Comparison of ENCODE assay signal across 24 cellular contexts in the genomic region with DNA sequence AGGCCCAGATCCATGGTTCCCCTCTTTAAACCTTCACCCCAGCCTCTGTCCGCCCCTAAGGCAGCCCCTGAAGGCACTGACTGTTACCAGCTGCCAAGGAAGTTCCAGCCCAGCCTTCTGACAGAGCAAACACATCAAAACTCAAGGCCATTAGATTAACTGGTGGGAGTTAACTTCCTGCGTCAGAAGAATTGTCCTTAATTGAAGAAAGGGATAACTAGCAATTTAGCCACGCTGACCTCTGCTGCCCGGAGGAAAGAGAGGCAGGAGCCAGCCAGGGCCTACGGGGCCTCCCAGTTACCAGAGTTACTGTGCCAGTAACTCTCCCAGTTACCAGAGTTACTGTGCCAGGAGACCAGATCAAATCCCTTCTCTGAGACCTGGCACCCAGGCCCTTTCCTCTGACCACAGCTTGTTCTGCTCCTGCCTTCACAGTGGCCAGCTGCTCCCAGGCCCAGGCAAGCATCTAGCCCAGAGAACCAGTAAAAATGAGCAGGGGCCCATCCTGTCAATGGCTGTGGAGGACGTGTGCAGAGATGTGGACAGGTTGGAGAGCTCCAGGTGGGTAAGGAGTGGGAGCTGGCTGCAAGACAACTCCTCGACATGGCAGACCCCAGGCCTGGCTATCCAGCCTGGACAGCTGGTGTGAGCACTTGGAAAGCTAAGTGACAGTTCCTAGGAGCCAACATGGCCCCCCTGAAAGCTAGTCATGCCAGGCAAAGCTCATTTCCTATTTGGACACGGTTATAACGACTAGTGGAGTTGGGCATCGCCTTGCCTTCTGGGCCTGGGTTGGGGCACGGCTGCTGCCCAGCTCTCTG. TPM values are rescaled to one million over a fixed set of nuclear protein-coding genes. Genes with fewer than 3 reads are reported as not detected.
DNase-seq lines count a peak whose midpoint lies in the region; ATAC-seq and TF ChIP-seq lines count a peak whose summit lies in the region.
"Had no signal": no experiment of that assay in that cellular context is flagged by ENCODE, and none has a peak within 500 bp of the region (broad histone marks: within the 10 kb centered on the region; RNA-seq: fewer than 3 reads in every experiment).

No MANE protein-coding gene starts in this region.

- H3K9me3 Mint-ChIP-seq in H9, result no peaks in the 10 kb centered on the region; a peak in 2 of 5 replicates
- H3K9me3 Mint-ChIP-seq: activated naive CD4-positive, alpha-beta T cell treated with anti-CD3 and anti-CD28 coated beads, Interleukin-2, amount 50 U/mL, for 72 hours; CD8-positive, alpha-beta T cell; natural killer cell had no signal

- H2BK12ac ChIP-seq in H9 (ENCODE audit: insufficient read length, low read depth, low read length) (no peak overlapping the region), mesenchymal stem cell (ENCODE audit: low read length in 2 of 2) (no peak overlapping the region)

- TF ChIP-seq CTCF in H9 (conservative IDR thresholded peaks at IDR 0.05), result peak; percentile 25; the same call in 1 of the 3 replicates
- TF ChIP-seq CTCF in lower lobe of right lung (IDR thresholded peaks at IDR 0.05), result no peak

- H3K27me3 ChIP-seq in H9 (ENCODE audit: insufficient read depth, low read length) (peaks cover 21% of the 10 kb centered on the region), lower lobe of right lung (ENCODE audit: low read depth) (peaks cover 20% of the 10 kb centered on the region), mesenchymal stem cell (ENCODE audit: control insufficient read depth in 1 of 2, insufficient read depth in 1 of 2, low read length in 2 of 2) (peaks cover 24 to 51% of the 10 kb centered on the region in 2 experiments)
- H3K27me3 ChIP-seq: body of pancreas, vagina had no signal

- no peaks in the 10 kb centered on the region for H3K9me3 ChIP-seq in H9 (ENCODE audit: control insufficient read depth, low read depth, low read length)
- no peaks in the 10 kb centered on the region for H3K9me3 ChIP-seq in lower lobe of right lung
- no peaks in the 10 kb centered on the region for H3K9me3 ChIP-seq in mesenchymal stem cell (ENCODE audit: control insufficient read depth, low read length)
- H3K9me3 ChIP-seq: body of pancreas, prostate gland, vagina had no signal

- no peak overlapping the region for H3K56ac ChIP-seq in H9 (ENCODE audit: insufficient read length, low read depth, low read length)

- ATAC-seq in lower lobe of right lung (no peak), HG02588 (IDR thresholded peaks at IDR 0.05; ENCODE audit: unreplicated experiment) (no peak), Right ventricle myocardium inferior (no peak)
- ATAC-seq: activated CD8-positive, alpha-beta T cell treated with anti-CD3 and anti-CD28 coated beads, Interleukin-2, amount 10 ng/mL, durations not matched to agents 7 days and 5 days; activated naive CD4-positive, alpha-beta T cell treated with anti-CD3 and anti-CD28 coated beads, Interleukin-2, amount 50 U/mL, for 72 hours; body of pancreas; CD8-positive, alpha-beta T cell; foreskin keratinocyte; T-helper 17 cell had no signal

- no peak overlapping the region for H3K9ac ChIP-seq in H9 (ENCODE audit: extremely low read depth, insufficient read length, low read length)
- H3K9ac ChIP-seq in mesenchymal stem cell (ENCODE audit: low read length), result no peak overlapping the region

- H3K4me1 ChIP-seq in H9 (ENCODE audit: insufficient read depth, low read length), result no peaks in the 10 kb centered on the region
- H3K4me1 ChIP-seq in lower lobe of right lung, result peaks cover 36% of the 10 kb centered on the region
- H3K4me1 ChIP-seq in mesenchymal stem cell (ENCODE audit: control insufficient read depth, insufficient read depth, low read depth, low read length), result peaks cover 19% of the 10 kb centered on the region
- H3K4me1 ChIP-seq: foreskin keratinocyte, prostate gland had no signal

- H3K14ac ChIP-seq in H9 (ENCODE audit: insufficient read depth, low read length), result no peak overlapping the region; the same call in 1 of the 2 replicates
- no peak overlapping the region for H3K14ac ChIP-seq in mesenchymal stem cell (ENCODE audit: low read length in 2 of 2)

- H2AK5ac ChIP-seq in H9 (ENCODE audit: insufficient read length, low read length) (no peak overlapping the region), mesenchymal stem cell (ENCODE audit: low read length, severe bottlenecking) (no peak overlapping the region)

- H3K4me2 ChIP-seq in H9 (ENCODE audit: insufficient read depth, insufficient read length, low read length), result no peak overlapping the region
- no peak overlapping the region for H3K4me2 ChIP-seq in mesenchymal stem cell (ENCODE audit: low read length, poor library complexity, severe bottlenecking)

- H3K79me1 ChIP-seq in H9 (ENCODE audit: insufficient read depth, low read depth, low read length, poor library complexity, severe bottlenecking) (no peaks in the 10 kb centered on the region), mesenchymal stem cell (replicated peaks; ENCODE audit: low read length, poor library complexity, severe bottlenecking) (no peaks in the 10 kb centered on the region)

- H3K36me3 ChIP-seq in lower lobe of right lung (no peaks in the 10 kb centered on the region), mesenchymal stem cell (ENCODE audit: control insufficient read depth in 1 of 2, insufficient read depth in 2 of 2, low read depth in 1 of 2, low read length in 2 of 2) (no peaks in the 10 kb centered on the region)
- H3K36me3 ChIP-seq: prostate gland, vagina had no signal

- H3K4me3 Mint-ChIP-seq in H9, result no peak overlapping the region
- H3K4me3 Mint-ChIP-seq: activated CD8-positive, alpha-beta T cell treated with anti-CD3 and anti-CD28 coated beads, Interleukin-2, amount 10 ng/mL, durations not matched to agents 7 days and 5 days; CD8-positive, alpha-beta T cell; dendritic cell treated with granulocyte-macrophage colony-stimulating factor and Interleukin-4, amounts not matched to agents 40 ng/mL and 50 ng/mL, for 4 days; natural killer cell; T-helper 17 cell had no signal

- H2AFZ ChIP-seq in H9 (ENCODE audit: low read length), result no peak overlapping the region
- H2AFZ ChIP-seq in mesenchymal stem cell (ENCODE audit: low read depth, low read length), result no peak overlapping the region

- no peaks in the 10 kb centered on the region for H4K20me1 ChIP-seq in H9 (ENCODE audit: control insufficient read depth, insufficient read depth, insufficient read length)

- H2BK5ac ChIP-seq in H9 (ENCODE audit: insufficient read length, low read length) (no peak overlapping the region), mesenchymal stem cell (ENCODE audit: low read depth, low read length, poor library complexity, severe bottlenecking) (no peak overlapping the region)

- H2BK120ac ChIP-seq in H9 (ENCODE audit: low read depth, low read length, poor library complexity, severe bottlenecking), result no peak overlapping the region
- no peak overlapping the region for H2BK120ac ChIP-seq in mesenchymal stem cell (ENCODE audit: low read depth, low read length)

- H4K8ac ChIP-seq in H9 (replicated peaks; ENCODE audit: insufficient read length, low read depth, low read length) (no peak overlapping the region), mesenchymal stem cell (ENCODE audit: low read length) (no peak overlapping the region)

- no peak overlapping the region for H3K27ac Mint-ChIP-seq in H9
- H3K27ac Mint-ChIP-seq: activated CD8-positive, alpha-beta T cell treated with anti-CD3 and anti-CD28 coated beads, Interleukin-2, amount 10 ng/mL, durations not matched to agents 7 days and 5 days; activated naive CD4-positive, alpha-beta T cell treated with anti-CD3 and anti-CD28 coated beads, Interleukin-2, amount 50 U/mL, for 72 hours; CD8-positive, alpha-beta T cell; dendritic cell treated with granulocyte-macrophage colony-stimulating factor and Interleukin-4, amounts not matched to agents 40 ng/mL and 50 ng/mL, for 4 days; natural killer cell; T-helper 17 cell had no signal

- H3K4me3 ChIP-seq in lower lobe of right lung (no peak overlapping the region), mesenchymal stem cell (ENCODE audit: insufficient read depth in 1 of 2, low read depth in 1 of 2, low read length in 2 of 2) (no peak overlapping the region)
- H3K4me3 ChIP-seq: body of pancreas, prostate gland, vagina had no signal

- H4K5ac ChIP-seq in H9 (ENCODE audit: insufficient read length, low read depth, low read length), result no peak overlapping the region

- H3K27me3 Mint-ChIP-seq in H9 (ENCODE audit: low read depth), result peaks cover 60% of the 10 kb centered on the region

- no peaks in the 10 kb centered on the region for H3K79me2 ChIP-seq in H9 (ENCODE audit: insufficient read depth, low read length)

- DNase-seq in A172 (ENCODE audit: low spot score) (peak; percentile 32), H9 (no peak), cerebellum (ENCODE audit: low spot score) (peak; percentile 43), lower lobe of right lung (peak; percentile 35), mesenchymal stem cell (no peak), COLO668 (lab: John Stamatoyannopoulos, UW; ENCODE audit: unreplicated experiment) (no peak), Right ventricle myocardium inferior (ENCODE audit: missing footprints) (no peak)
- DNase-seq: activated CD4-positive, CD25-positive, alpha-beta regulatory T cell; activated CD8-positive, alpha-beta T cell treated with anti-CD3 and anti-CD28 coated beads, Interleukin-2, amount 10 ng/mL, durations not matched to agents 7 days and 5 days; activated T-cell treated with anti-CD3 and anti-CD28 coated beads, Interleukin-2, amount 50 U/mL, for 48 hours; body of pancreas; CD8-positive, alpha-beta T cell; foreskin keratinocyte; hypothalamus; islet precursor cell; KG1; natural killer cell; NCI-H774; T-helper 17 cell had no signal

- H4K91ac ChIP-seq in H9 (ENCODE audit: insufficient read length, low read depth, low read length) (no peak overlapping the region), mesenchymal stem cell (ENCODE audit: low read length) (no peak overlapping the region)

- no CpG with 5 or more reads among the region's 11 CpGs for whole genome bisulfite sequencing in H9 (ENCODE audit: extremely low coverage, insufficient read length, low lambda C conversion rate)
- 81% methylated on average over 11 of the region's 11 CpGs for WGBS in mesenchymal stem cell

- no peak overlapping the region for H3K18ac ChIP-seq in H9 (ENCODE audit: insufficient read length, low read depth, low read length)
- no peak overlapping the region for H3K18ac ChIP-seq in mesenchymal stem cell (ENCODE audit: low read depth in 1 of 2, low read length in 2 of 2)

- peaks cover 16 to 27% of the 10 kb centered on the region in 2 experiments for H3K4me1 Mint-ChIP-seq in H9

- no peak overlapping the region for H3K23ac ChIP-seq in H9 (ENCODE audit: insufficient read length, low read depth, low read length)
- H3K23ac ChIP-seq in mesenchymal stem cell (ENCODE audit: low read length in 2 of 2), result no peak overlapping the region

- H3K4ac ChIP-seq in H9 (ENCODE audit: low read depth, low read length), result no peak overlapping the region
- H3K4ac ChIP-seq in mesenchymal stem cell (ENCODE audit: low read depth in 1 of 2, low read length in 2 of 2), result no peak overlapping the region

- H3K27ac ChIP-seq in H9 (ENCODE audit: insufficient read length, low read depth, low read length), result no peak overlapping the region
- no peak overlapping the region for H3K27ac ChIP-seq in lower lobe of right lung
- H3K27ac ChIP-seq in mesenchymal stem cell (ENCODE audit: low read length, poor library complexity, severe bottlenecking), result no peak overlapping the region
- H3K27ac ChIP-seq: foreskin keratinocyte, prostate gland, vagina had no signal

- no peak overlapping the region for H3T11ph ChIP-seq in H9 (ENCODE audit: low read length)

- intact Hi-C loops in lower lobe of right lung (cut with DNase I), result no loop called here
- intact Hi-C loops in Right ventricle myocardium inferior (cut with DNase I), result no loop called here

- no peaks in the 10 kb centered on the region; a peak in 1 of 7 replicates for H3K36me3 Mint-ChIP-seq in H9 (ENCODE audit: insufficient read depth in 1 of 3, low read depth in 3 of 3)
- H3K36me3 Mint-ChIP-seq: activated naive CD4-positive, alpha-beta T cell treated with anti-CD3 and anti-CD28 coated beads, Interleukin-2, amount 50 U/mL, for 72 hours; CD8-positive, alpha-beta T cell; natural killer cell had no signal

- H2BK20ac ChIP-seq in H9 (ENCODE audit: low read depth, low read length, poor library complexity, severe bottlenecking), result no peak overlapping the region

- no peak overlapping the region for H2BK15ac ChIP-seq in H9 (ENCODE audit: low read depth, low read length)
- no peak overlapping the region for H2BK15ac ChIP-seq in mesenchymal stem cell (ENCODE audit: low read depth, poor library complexity, severe bottlenecking)

- H3K23me2 ChIP-seq in H9 (ENCODE audit: insufficient read length, low read depth, low read length, poor library complexity, severe bottlenecking), result peaks cover 8% of the 10 kb centered on the region

RNA-seq across cellular contexts. Expression of a gene that starts 2.8 kb away (rescaled TPM):
- total RNA-seq in A172 (2014; rRNA removed; shearing (Covaris generic)), result 9.8 and 13.0 TPM in 2 replicates
- total RNA-seq in H9 (2021) (2.7 and 3.4 TPM in 2 replicates), cerebellum (10.1 TPM), lower lobe of right lung (12.3 TPM), Right ventricle myocardium inferior (0.46 TPM)
- polyA plus RNA-seq in mesenchymal stem cell (2013, experiment 1 of 2), result 0.26 TPM
- polyA plus RNA-seq in mesenchymal stem cell (2013, experiment 2 of 2), result 0.25 TPM

Comparison
In these comparisons a context has a peak if more than half of its experiments do, and no peak if none do; other contexts are left out.
1. DNase-seq: peak in A172 (single experiment), cerebellum (single experiment) and lower lobe of right lung (single experiment); none in H9 (single experiment), mesenchymal stem cell (single experiment), COLO668 (single experiment) and Right ventricle myocardium inferior (single experiment).